Comparison of ENCODE assay signal across 12 cellular contexts in the genomic region with DNA sequence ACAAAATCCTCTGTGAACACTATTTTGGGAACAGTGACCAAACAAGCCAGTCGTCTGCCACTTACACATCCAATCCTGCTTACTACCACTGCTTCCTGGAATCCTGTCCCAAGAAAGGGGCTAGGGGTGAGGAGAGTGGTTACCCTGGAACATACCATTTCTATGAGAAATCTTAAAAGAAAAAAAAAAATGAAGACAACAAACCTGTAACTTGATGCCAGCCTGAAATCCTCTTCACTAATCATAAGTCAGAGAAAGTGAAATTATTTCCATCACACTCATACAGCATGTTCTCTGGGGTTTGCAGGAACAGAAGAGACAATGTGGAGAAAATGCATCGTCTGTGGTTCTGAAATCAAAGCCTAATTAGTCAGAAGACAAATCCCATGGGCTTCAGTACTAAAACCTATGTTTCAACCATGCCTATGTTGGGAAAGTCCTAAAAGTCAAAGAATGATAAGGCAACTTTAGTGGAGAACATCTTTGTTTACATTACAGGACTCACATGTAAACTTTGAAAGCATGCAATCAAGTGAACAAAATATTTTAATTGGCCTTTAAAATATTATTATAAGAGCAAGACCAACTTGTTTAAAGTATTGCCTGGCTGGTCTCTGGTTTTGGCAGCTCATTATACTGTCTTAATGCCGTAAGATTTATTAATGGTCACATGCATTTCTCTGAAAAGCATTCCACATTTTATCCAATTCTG.
DNase-seq lines count a peak whose midpoint lies in the region; ATAC-seq and TF ChIP-seq lines count a peak whose summit lies in the region.
"Had no signal": no experiment of that assay in that cellular context is flagged by ENCODE, and none has a peak within 500 bp of the region (broad histone marks: within the 10 kb centered on the region; RNA-seq: fewer than 3 reads in every experiment).

No MANE protein-coding gene starts in this region.

- H3K9me3 Mint-ChIP-seq in chondrocyte (ENCODE audit: low read depth) (peaks cover 2% of the 10 kb centered on the region), mesothelial cell of epicardium (peaks cover 17% of the 10 kb centered on the region)

- DNase-seq in HS-5 (ENCODE audit: low read depth) (peak; percentile 56), chondrocyte (ENCODE audit: low spot score) (no peak), mesothelial cell of epicardium (ENCODE audit: low spot score in 2 of 2, unreplicated experiment in 2 of 2) (no peak), NCI-H510A (lab: John Stamatoyannopoulos, UW) (no peak), LoVo (ENCODE audit: low spot score) (no peak)
- DNase-seq: activated CD4-positive, alpha-beta T cell treated with anti-CD3 and anti-CD28 coated beads for 1 hour; CD4-positive, alpha-beta memory T cell; NCI-H345 had no signal

- H3K4me3 Mint-ChIP-seq in chondrocyte (ENCODE audit: unreplicated experiment) (peak overlapping the region; percentile 37), mesothelial cell of epicardium (no peak overlapping the region)
- H3K4me3 Mint-ChIP-seq: CD4-positive, alpha-beta memory T cell had no signal

- H3K36me3 Mint-ChIP-seq in chondrocyte (ENCODE audit: low read depth) = no peaks in the 10 kb centered on the region
- peaks cover 2% of the 10 kb centered on the region for H3K36me3 Mint-ChIP-seq in mesothelial cell of epicardium

- peak overlapping the region; percentile 19; the same call in 1 of the 2 replicates for H3K27ac ChIP-seq in 22Rv1
- H3K27ac ChIP-seq: HL-60 had no signal

- peaks cover 42% of the 10 kb centered on the region for H3K4me1 Mint-ChIP-seq in chondrocyte (ENCODE audit: low read depth)
- H3K4me1 Mint-ChIP-seq in mesothelial cell of epicardium = peaks cover 25% of the 10 kb centered on the region

- TF ChIP-seq CTCF in 22Rv1 (IDR thresholded peaks at IDR 0.05) (no peak), chondrocyte (IDR thresholded peaks at IDR 0.05) (no peak), mesothelial cell of epicardium (IDR thresholded peaks at IDR 0.05; ENCODE audit: unreplicated experiment) (no peak)

- no peak for ATAC-seq in GM21390 (IDR thresholded peaks at IDR 0.05; ENCODE audit: unreplicated experiment)
- no peak for ATAC-seq in HG02885 (IDR thresholded peaks at IDR 0.05; ENCODE audit: poor library complexity, unreplicated experiment)

- no peaks in the 10 kb centered on the region for H3K27me3 Mint-ChIP-seq in chondrocyte (ENCODE audit: low read depth)
- no peaks in the 10 kb centered on the region for H3K27me3 Mint-ChIP-seq in mesothelial cell of epicardium (ENCODE audit: low read depth)
- H3K27me3 Mint-ChIP-seq: CD4-positive, alpha-beta memory T cell had no signal

- H3K27ac Mint-ChIP-seq in chondrocyte (ENCODE audit: unreplicated experiment) (peak overlapping the region; percentile 93), mesothelial cell of epicardium (peak overlapping the region; percentile 88)
